Comparison of ENCODE assay signal across 21 cellular contexts in genomic region chr5:173312821-173313220, GRCh38.
"Had no signal": no experiment of that assay in that cellular context is flagged by ENCODE, and none has a peak within 500 bp of the region (broad histone marks: within the 10 kb centered on the region; RNA-seq: fewer than 3 reads in every experiment).

No MANE protein-coding gene starts in this region.

- DNase-seq: effector memory CD4-positive, alpha-beta T cell; gastrocnemius medialis; heart right ventricle; hypothalamus; kidney glomerular epithelial cell; mammary epithelial cell; ovary; sigmoid colon; stimulated activated CD4-positive, alpha-beta T cell treated with anti-CD3 and anti-CD28 coated beads, Interleukin-2, amount 100 ng/mL, for 24 hours; stimulated activated CD4-positive, alpha-beta T cell treated with anti-CD3 and anti-CD28 coated beads, Interleukin-4, amount 100 ng/mL, for 4 hours; stimulated activated naive B cell treated with anti-CD40 and anti-IgM and Interleukin-4, amounts not matched to agents 10 μg/mL and 1 μg/mL and 100 μg/mL, for 72 hours; stomach; substantia nigra; transverse colon had no signal

- H3K4me3 ChIP-seq: gastrocnemius medialis, heart right ventricle, ovary, right atrium auricular region, sigmoid colon, skin epidermis, stomach, thoracic aorta, transverse colon had no signal

- H3K4me3 Mint-ChIP-seq: natural killer cell treated with Interleukin-12 subunit alpha and Interleukin-12 subunit beta and Interleukin-15 and Interleukin-18, amount 100 ng/mL, for 72 hours; stimulated activated naive B cell treated with anti-CD40 and anti-IgM and Interleukin-4, amounts not matched to agents 10 μg/mL and 1 μg/mL and 100 μg/mL, for 72 hours had no signal

- H3K4me1 Mint-ChIP-seq: stimulated activated naive B cell treated with anti-CD40 and anti-IgM and Interleukin-4, amounts not matched to agents 10 μg/mL and 1 μg/mL and 100 μg/mL, for 72 hours had no signal

- ATAC-seq: esophagus mucosa; gastrocnemius medialis; heart right ventricle; left lobe of liver; natural killer cell treated with Interleukin-12 subunit alpha and Interleukin-12 subunit beta and Interleukin-15 and Interleukin-18, amount 100 ng/mL, for 72 hours; stimulated activated naive B cell treated with anti-CD40 and anti-IgM and Interleukin-4, amounts not matched to agents 10 μg/mL and 1 μg/mL and 100 μg/mL, for 72 hours had no signal

- H3K9me3 ChIP-seq: gastrocnemius medialis, neutrophil, ovary, sigmoid colon, thoracic aorta had no signal

- H3K27ac Mint-ChIP-seq: natural killer cell treated with Interleukin-12 subunit alpha and Interleukin-12 subunit beta and Interleukin-15 and Interleukin-18, amount 100 ng/mL, for 72 hours; stimulated activated naive B cell treated with anti-CD40 and anti-IgM and Interleukin-4, amounts not matched to agents 10 μg/mL and 1 μg/mL and 100 μg/mL, for 72 hours had no signal

- H3K36me3 Mint-ChIP-seq: natural killer cell treated with Interleukin-12 subunit alpha and Interleukin-12 subunit beta and Interleukin-15 and Interleukin-18, amount 100 ng/mL, for 72 hours; stimulated activated naive B cell treated with anti-CD40 and anti-IgM and Interleukin-4, amounts not matched to agents 10 μg/mL and 1 μg/mL and 100 μg/mL, for 72 hours had no signal

- H3K36me3 ChIP-seq: gastrocnemius medialis, neutrophil, ovary, right atrium auricular region, sigmoid colon, stomach, thoracic aorta, transverse colon had no signal

- H3K27me3 ChIP-seq: gastrocnemius medialis, ovary, right atrium auricular region, sigmoid colon had no signal

- H3K27ac ChIP-seq: gastrocnemius medialis, heart right ventricle, neutrophil, ovary, right atrium auricular region, skin epidermis, stomach, thoracic aorta, transverse colon had no signal

- H3K9me3 Mint-ChIP-seq: natural killer cell treated with Interleukin-12 subunit alpha and Interleukin-12 subunit beta and Interleukin-15 and Interleukin-18, amount 100 ng/mL, for 72 hours had no signal
